Comparison of ENCODE assay signal across 1 cellular context in the genomic region with DNA sequence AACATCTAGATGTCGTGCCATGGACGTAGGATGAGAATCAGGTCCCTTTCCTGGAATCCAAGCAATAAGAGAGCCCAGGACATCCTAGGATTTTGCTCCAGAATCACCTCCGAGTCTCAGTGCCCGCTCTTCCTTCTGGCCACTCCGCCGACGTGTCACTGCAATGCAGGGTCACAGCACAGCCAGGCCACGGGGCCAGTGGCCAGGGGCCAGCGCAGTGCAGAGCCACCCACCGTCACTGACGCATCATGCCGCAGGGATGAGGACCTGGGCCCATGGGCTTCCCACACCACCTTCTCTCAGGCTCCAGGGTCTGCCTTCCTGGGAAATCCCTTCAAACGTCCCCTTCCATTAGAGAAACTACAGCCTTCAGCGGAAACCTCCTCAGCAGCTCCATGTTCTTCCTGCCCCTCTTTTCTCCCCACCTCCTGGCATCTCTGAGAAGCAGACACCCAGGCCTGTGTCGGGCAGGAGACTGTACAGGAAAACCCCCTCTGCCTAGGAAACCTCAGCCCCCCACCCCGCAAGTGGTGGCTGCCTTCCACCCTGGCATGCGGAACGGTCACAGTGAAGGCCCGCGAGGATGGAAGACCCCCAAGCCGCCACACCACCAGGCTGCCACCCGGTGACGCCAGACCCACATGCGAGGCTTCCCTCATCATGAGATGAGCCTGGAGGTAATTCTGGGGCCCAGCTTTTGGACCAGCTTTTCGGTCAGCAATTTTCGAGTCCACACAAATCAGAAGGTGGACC.
TF ChIP-seq lines count a peak whose summit lies in the region.

No MANE protein-coding gene starts in this region.

TF ChIP-seq in H1, 55 proteins besides CTCF, POLR2A, EP300 and RAD21:
- TF ChIP-seq HDAC6 (IDR thresholded peaks at IDR 0.05; ENCODE audit: low read depth, low read length) (no peak), POU5F1 (IDR thresholded peaks at IDR 0.05; ENCODE audit: low read depth, low read length) (no peak)
- TF ChIP-seq, protein P1, sequence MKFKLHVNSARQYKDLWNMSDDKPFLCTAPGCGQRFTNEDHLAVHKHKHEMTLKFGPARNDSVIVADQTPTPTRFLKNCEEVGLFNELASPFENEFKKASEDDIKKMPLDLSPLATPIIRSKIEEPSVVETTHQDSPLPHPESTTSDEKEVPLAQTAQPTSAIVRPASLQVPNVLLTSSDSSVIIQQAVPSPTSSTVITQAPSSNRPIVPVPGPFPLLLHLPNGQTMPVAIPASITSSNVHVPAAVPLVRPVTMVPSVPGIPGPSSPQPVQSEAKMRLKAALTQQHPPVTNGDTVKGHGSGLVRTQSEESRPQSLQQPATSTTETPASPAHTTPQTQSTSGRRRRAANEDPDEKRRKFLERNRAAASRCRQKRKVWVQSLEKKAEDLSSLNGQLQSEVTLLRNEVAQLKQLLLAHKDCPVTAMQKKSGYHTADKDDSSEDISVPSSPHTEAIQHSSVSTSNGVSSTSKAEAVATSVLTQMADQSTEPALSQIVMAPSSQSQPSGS (IDR thresholded peaks at IDR 0.05; ENCODE audit: low read length), result no peak
